Comparison of ENCODE assay signal across 9 cellular contexts in the genomic region with DNA sequence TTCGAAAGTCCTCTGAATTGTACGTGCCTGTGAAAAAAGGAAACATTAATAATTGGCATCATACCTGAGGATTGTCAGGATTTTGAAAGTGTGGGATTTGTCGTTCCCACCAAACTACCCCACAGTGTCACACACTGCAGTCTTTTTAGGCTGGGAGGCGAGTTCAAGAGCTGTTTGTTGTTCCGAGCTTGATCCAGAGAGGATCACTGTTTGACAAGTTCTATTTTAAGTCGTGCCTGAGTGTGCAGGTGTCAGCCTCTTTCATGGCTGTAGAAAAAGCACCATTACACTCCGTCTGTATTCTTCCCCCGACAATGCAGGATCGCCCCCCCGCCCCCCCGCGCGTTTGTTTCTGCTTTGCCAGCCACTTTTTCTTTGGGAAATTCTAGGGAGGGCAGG. TPM values are rescaled to one million over a fixed set of nuclear protein-coding genes. Genes with fewer than 3 reads are reported as not detected.
DNase-seq lines count a peak whose midpoint lies in the region; ATAC-seq, FAIRE-seq and TF ChIP-seq lines count a peak whose summit lies in the region.
"Had no signal": no experiment of that assay in that cellular context is flagged by ENCODE, and none has a peak within 500 bp of the region (broad histone marks: within the 10 kb centered on the region; RNA-seq: fewer than 3 reads in every experiment).

No MANE protein-coding gene starts in this region.

- DNase-seq in activated CD8-positive, alpha-beta memory T cell treated with anti-CD3 and anti-CD28 coated beads, Interleukin-2, amount 10 ng/mL, durations not matched to agents 7 days and 5 days = no peak
- DNase-seq in activated CD8-positive, alpha-beta memory T cell treated with anti-CD3 and anti-CD28 coated beads for 24 hours = no peak
- DNase-seq in K562 (ENCODE audit: extremely low read depth in 1 of 4, low spot score in 3 of 4) (no peak), transverse colon (no peak)
- DNase-seq in activated CD4-positive, CD25-positive, alpha-beta regulatory T cell (lab: John Stamatoyannopoulos, UW) = no peak
- no peak for DNase-seq in activated CD4-positive, CD25-positive, alpha-beta regulatory T cell treated with anti-CD3 and anti-CD28 coated beads, Interleukin-2, amount 50 U/mL, for 72 hours

- H3K4me1 ChIP-seq in K562 (replicated peaks in 1 of 2; ENCODE audit: control insufficient read depth in 2 of 2, insufficient read depth in 2 of 2, low read length in 2 of 2) (peaks cover 0 to 9% of the 10 kb centered on the region in 2 experiments; a peak in 2 of 5 replicates), liver (ENCODE audit: control insufficient read depth in 4 of 4, insufficient read depth in 4 of 4, low read length in 3 of 4) (peaks cover 2 to 11% (median 5%) of the 10 kb centered on the region in 4 donors), transverse colon (peaks cover 0 to 19% (median 5%) of the 10 kb centered on the region in 4 donors)

- H2AFZ ChIP-seq in K562 (ENCODE audit: low read depth, low read length) = 0 out of 2 replicates have a peak overlapping the region, but pooled peaks have one; percentile 63

- H3K4me3 ChIP-seq in K562 (no peak overlapping the region), liver (ENCODE audit: low read depth in 1 of 3, low read length in 3 of 3) (peak overlapping the region in 2 of 3 donors; percentile 58 to 93), transverse colon (peak overlapping the region; percentile 38 to 92 (median 72))

- POLR2A ChIA-PET in K562 (lab: Yijun Ruan, JAX) = no interaction called here

- H3K9ac ChIP-seq in K562 (ENCODE audit: insufficient read depth in 1 of 2, low read depth in 2 of 2, low read length in 2 of 2) (no peak overlapping the region), liver (ENCODE audit: low read depth in 1 of 2, low read length in 2 of 2) (no peak overlapping the region)

- no peak overlapping the region for H3K27ac Mint-ChIP-seq in activated CD8-positive, alpha-beta memory T cell treated with anti-CD3 and anti-CD28 coated beads, Interleukin-2, amount 10 ng/mL, durations not matched to agents 7 days and 5 days

- intact Hi-C loops in K562 (cut with micrococcal nuclease) = no loop called here
- intact Hi-C loops in transverse colon (cut with DNase I; ENCODE audit: low total_unique reads) = loop anchor here (5.0 kb wide), 1 partner anchor 1629 kb away; no protein-coding TSS in a partner anchor

- 8% methylated on average over 7 of the region's 13 CpGs for WGBS in K562 (ENCODE audit: insufficient coverage, low coverage, missing lambda C conversion rate)
- WGBS in liver = 10% methylated on average over 13 of the region's 13 CpGs
- WGBS in transverse colon (ENCODE audit: low coverage in 1 of 2), 2 donors = 7 to 13% methylated on average over 5 to 13 of the region's 13 CpGs

- no peak for TF ChIP-seq CTCF in K562 (IDR thresholded peaks at IDR 0.05 in 2 of 3, conservative IDR thresholded peaks at IDR 0.05 in 1 of 3; ENCODE audit: insufficient read depth in 2 of 3, low read depth in 1 of 3, low read length in 3 of 3)
- no peak for TF ChIP-seq CTCF in liver (IDR thresholded peaks at IDR 0.05; ENCODE audit: low read depth, low read length, missing input control)
- TF ChIP-seq CTCF in transverse colon (IDR thresholded peaks at IDR 0.05) = no peak

- CTCF ChIA-PET in activated CD8-positive, alpha-beta memory T cell treated with anti-CD3 and anti-CD28 coated beads, Interleukin-2, amount 10 ng/mL, durations not matched to agents 7 days and 5 days (lab: Charles Lee) = no interaction called here
- CTCF ChIA-PET in K562 (lab: Yijun Ruan, JAX; ENCODE audit: low intra/inter-chr PET ratio) = no interaction called here

- H3K27me3 Mint-ChIP-seq in activated CD8-positive, alpha-beta memory T cell treated with anti-CD3 and anti-CD28 coated beads, Interleukin-2, amount 10 ng/mL, durations not matched to agents 7 days and 5 days = peaks cover 45% of the 10 kb centered on the region

- no peaks in the 10 kb centered on the region for H3K9me3 Mint-ChIP-seq in activated CD8-positive, alpha-beta memory T cell treated with anti-CD3 and anti-CD28 coated beads, Interleukin-2, amount 10 ng/mL, durations not matched to agents 7 days and 5 days (ENCODE audit: low read depth)

- peak overlapping the region; percentile 73 for H3K4me3 Mint-ChIP-seq in activated CD8-positive, alpha-beta memory T cell treated with anti-CD3 and anti-CD28 coated beads, Interleukin-2, amount 10 ng/mL, durations not matched to agents 7 days and 5 days

- no peaks in the 10 kb centered on the region for H3K27me3 ChIP-seq in K562 (ENCODE audit: control insufficient read depth in 2 of 2, insufficient read depth in 2 of 2, low read length in 2 of 2)
- peaks cover 0 to 11% (median 6%) of the 10 kb centered on the region in 4 donors for H3K27me3 ChIP-seq in liver (ENCODE audit: control insufficient read depth in 4 of 4, insufficient read depth in 4 of 4, low read length in 3 of 4)
- peaks cover 17% of the 10 kb centered on the region for H3K27me3 ChIP-seq in transverse colon

- TF ChIP-seq POLR2A in K562 (conservative IDR thresholded peaks at IDR 0.05) (no peak), transverse colon (IDR thresholded peaks at IDR 0.05) (no peak)

- H3K4me1 Mint-ChIP-seq in activated CD8-positive, alpha-beta memory T cell treated with anti-CD3 and anti-CD28 coated beads, Interleukin-2, amount 10 ng/mL, durations not matched to agents 7 days and 5 days = peaks cover 17% of the 10 kb centered on the region

- H3K36me3 Mint-ChIP-seq in activated CD8-positive, alpha-beta memory T cell treated with anti-CD3 and anti-CD28 coated beads, Interleukin-2, amount 10 ng/mL, durations not matched to agents 7 days and 5 days = no peaks in the 10 kb centered on the region

- H3K27ac ChIP-seq in K562 (ENCODE audit: extremely low read depth, low read depth, low read length) (no peak overlapping the region), liver (ENCODE audit: low read depth in 1 of 2, low read length in 2 of 2) (no peak overlapping the region), transverse colon (peak overlapping the region; percentile 73 to 90 (median 83))

- FAIRE-seq in K562 (lab: Jason Lieb, UNC) = no peak
- FAIRE-seq: bronchial epithelial cell had no signal

- BruUV-seq in K562 (replicated peaks; lab: Mats Ljungman, UMichigan) = no TSS peak

- no peaks in the 10 kb centered on the region for H4K20me1 ChIP-seq in K562 (replicated peaks; ENCODE audit: control insufficient read depth, insufficient read depth, low read length)

- H3K4me2 ChIP-seq in K562 (ENCODE audit: insufficient read depth, low read length) = peak overlapping the region; percentile 49; the same call in 1 of the 2 replicates

- no peaks in the 10 kb centered on the region for H3K9me1 ChIP-seq in K562 (ENCODE audit: control insufficient read depth, insufficient read depth, low read length)

- TF ChIP-seq EP300 in K562 (IDR thresholded peaks at IDR 0.05; ENCODE audit: low read length) = no peak
- no peak for TF ChIP-seq EP300 in transverse colon (IDR thresholded peaks at IDR 0.05; ENCODE audit: low read depth)

- in situ Hi-C loops in K562 (cut with MboI) = no loop called here
- in situ Hi-C loops in transverse colon (cut with MboI; ENCODE audit: low pct_ligation_motif_present in 1 of 4, low pct_unique_long_range_greater_than_20kb in 1 of 4, low sequenced_read_pairs in 3 of 4) = no loop called here

- no peak for ATAC-seq in activated CD8-positive, alpha-beta memory T cell treated with anti-CD3 and anti-CD28 coated beads, Interleukin-2, amount 10 ng/mL, durations not matched to agents 7 days and 5 days
- no peak for ATAC-seq in K562
- no peak for ATAC-seq in GM21619 (IDR thresholded peaks at IDR 0.05; ENCODE audit: unreplicated experiment)

- TF ChIP-seq RAD21 in K562 (CRISPR knock-in tag; conservative IDR thresholded peaks at IDR 0.05 in 1 of 2, IDR thresholded peaks at IDR 0.05 in 1 of 2) (no peak), liver (IDR thresholded peaks at IDR 0.05) (no peak)

- H3K36me3 ChIP-seq in K562 (ENCODE audit: control insufficient read depth, insufficient read depth, low read length) (no peaks in the 10 kb centered on the region), liver (ENCODE audit: control insufficient read depth in 4 of 4, insufficient read depth in 3 of 4, low read depth in 1 of 4, low read length in 3 of 4) (no peaks in the 10 kb centered on the region), transverse colon (no peaks in the 10 kb centered on the region)

- no peaks in the 10 kb centered on the region for H3K9me3 ChIP-seq in K562 (replicated peaks; ENCODE audit: control insufficient read depth, insufficient read depth, low read depth, low read length)
- no peaks in the 10 kb centered on the region for H3K9me3 ChIP-seq in liver (ENCODE audit: control insufficient read depth in 4 of 4, low read length in 3 of 4)
- H3K9me3 ChIP-seq in transverse colon = no peaks in the 10 kb centered on the region

- H3K79me2 ChIP-seq in K562 (ENCODE audit: control insufficient read depth, insufficient read depth, low read length) = no peaks in the 10 kb centered on the region

TF ChIP-seq in K562, 482 proteins besides CTCF, POLR2A, EP300 and RAD21 (continues in another document):
- TF ChIP-seq MYNN (IDR thresholded peaks at IDR 0.05) (no peak), MYNN (CRISPR knock-in tag; IDR thresholded peaks at IDR 0.05) (no peak)

TF ChIP-seq in liver, 16 proteins besides CTCF, POLR2A, EP300 and RAD21 (continues in another document):
- TF ChIP-seq RXRA (IDR thresholded peaks at IDR 0.05) = no peak

RNA-seq across cellular contexts. Expression of a gene that starts 0.6 kb away (rescaled TPM):
- under 1 TPM; 0.12 to 0.23 TPM for total RNA-seq in activated CD8-positive, alpha-beta memory T cell treated with anti-CD3 and anti-CD28 coated beads, Interleukin-2, amount 10 ng/mL, durations not matched to agents 7 days and 5 days
- total RNA-seq in K562 (2011; cell fraction: chromatin; rRNA removed; ENCODE audit: low replicate concordance) = 0.07 and 0.63 TPM in 2 replicates
- under 0.01 TPM in 1 of 2 replicates, not detected in the other for total RNA-seq in K562 (2011; cell fraction: nucleolus; rRNA removed)
- total RNA-seq in K562 (2011; cell fraction: nucleoplasm; rRNA removed) = 0.07 TPM in 1 of 2 replicates, not detected in the other
- 0.04 and 0.05 TPM in 2 replicates for total RNA-seq in K562 (2014; rRNA removed)
- 0.03 and 0.04 TPM in 2 replicates for total RNA-seq in K562 (2014; rRNA removed; fragmentation: Illumina TruSeq; extraction: Trizol)
- total RNA-seq in K562 (2015; rRNA removed; fragmentation: Illumina TruSeq; extraction: Trizol) = 0.18 and 0.23 TPM in 2 replicates
- total RNA-seq in K562 (2021) = 0.07 and 0.16 TPM in 2 replicates
- 0.01 and 0.03 TPM in 2 replicates for polyA plus RNA-seq in K562 (2011; rRNA removed)
- polyA plus RNA-seq in K562 (2011; cell fraction: cytosol; rRNA removed) = 0.01 TPM in 1 of 2 replicates, not detected in the other
- polyA plus RNA-seq in K562 (2011; cell fraction: nucleus; rRNA removed) = 0.03 and 0.04 TPM in 2 replicates
- 0.04 and 0.36 TPM in 2 replicates for polyA plus RNA-seq in K562 (2012)
- polyA plus RNA-seq in K562 (2014; fragmentation: Illumina TruSeq; extraction: Trizol) = 0.03 TPM in 2 replicates
- polyA plus RNA-seq in K562 (2014; fragmentation: Nextera tagmentation; extraction: Ambion mirVana) = not detected
- polyA plus RNA-seq in K562 (2014; rRNA removed) = 0.94 TPM in 1 of 2 replicates, not detected in the other
- polyA minus RNA-seq in K562 (2011; rRNA and poly(A)+ RNA removed) = 0.12 and 0.25 TPM in 2 replicates
- polyA minus RNA-seq in K562 (2011; cell fraction: cytosol; rRNA and poly(A)+ RNA removed) = not detected in 2 replicates
- polyA minus RNA-seq in K562 (2011; cell fraction: nucleus; rRNA and poly(A)+ RNA removed) = 0.44 and 0.81 TPM in 2 replicates
- total RNA-seq in liver = 1 to 10 TPM; 2.3 to 3.5 TPM
- polyA plus RNA-seq in liver = under 1 TPM; 0.24 to 0.56 TPM
- 10 to 100 TPM in 2 of 4 donors, 1 to 10 TPM in 2; 8.2 to 21.1 (median 12.5) TPM for total RNA-seq in transverse colon

Comparison
In these comparisons a context has a peak if more than half of its experiments do, and no peak if none do; other contexts are left out.
1. H3K27ac ChIP-seq: peak in transverse colon (4 of 4); none in K562 (single experiment) and liver (0 of 2).